Comparison of ENCODE assay signal across 10 cellular contexts in genomic region chr22:50548046-50548912, GRCh38. TPM values are rescaled to one million over a fixed set of nuclear protein-coding genes. Genes with fewer than 3 reads are reported as not detected.
DNase-seq lines count a peak whose midpoint lies in the region; ATAC-seq and TF ChIP-seq lines count a peak whose summit lies in the region.
"Had no signal": no experiment of that assay in that cellular context is flagged by ENCODE, and none has a peak within 500 bp of the region (broad histone marks: within the 10 kb centered on the region; RNA-seq: fewer than 3 reads in every experiment).

No MANE protein-coding gene starts in this region.

- peak overlapping the region; percentile 77 to 86 for H3K4me3 Mint-ChIP-seq in activated T-cell treated with anti-CD3 and anti-CD28 coated beads, Interleukin-2, amount 50 U/mL, for 72 hours

- H3K27ac ChIP-seq in tibial nerve: peak overlapping the region in 2 of 4 donors; percentile 11 to 71

- peaks cover 0 to 63% of the 10 kb centered on the region in 2 donors for H3K27me3 ChIP-seq in tibial nerve

- no peak for TF ChIP-seq POLR2A in tibial nerve (IDR thresholded peaks at IDR 0.05)

- no peaks in the 10 kb centered on the region for H3K36me3 ChIP-seq in tibial nerve

- TF ChIP-seq EP300 in tibial nerve (IDR thresholded peaks at IDR 0.05): no peak

- no peak for TF ChIP-seq CTCF in tibial nerve (IDR thresholded peaks at IDR 0.05)

- peak overlapping the region; percentile 51 for H3K27ac Mint-ChIP-seq in activated T-cell treated with anti-CD3 and anti-CD28 coated beads, Interleukin-2, amount 50 U/mL, for 72 hours

- peaks cover 0 to 34% (median 20%) of the 10 kb centered on the region in 4 donors for H3K4me1 ChIP-seq in tibial nerve

- H3K36me3 Mint-ChIP-seq in activated T-cell treated with anti-CD3 and anti-CD28 coated beads, Interleukin-2, amount 50 U/mL, for 72 hours (ENCODE audit: insufficient read depth in 2 of 2): peaks cover 0 to 7% of the 10 kb centered on the region in 2 donors

- H3K4me1 Mint-ChIP-seq in activated T-cell treated with anti-CD3 and anti-CD28 coated beads, Interleukin-2, amount 50 U/mL, for 72 hours (ENCODE audit: low read depth): peaks cover 36% of the 10 kb centered on the region

- ATAC-seq in activated T-cell treated with anti-CD3 and anti-CD28 coated beads, Interleukin-2, amount 50 U/mL, for 72 hours (replicated peaks in 1 of 2): peak; percentile 32 to 42
- peak; percentile 80 for ATAC-seq in left lobe of liver
- ATAC-seq in HG03135 (IDR thresholded peaks at IDR 0.05; ENCODE audit: unreplicated experiment): no peak
- no peak for ATAC-seq in GM21447 (IDR thresholded peaks at IDR 0.05; ENCODE audit: unreplicated experiment)
- no peak for ATAC-seq in GM21515 (IDR thresholded peaks at IDR 0.05; ENCODE audit: unreplicated experiment)
- ATAC-seq: A549 had no signal

- peak; percentile 45 for DNase-seq in SIG-M5 treated with dmso at 0.1 percent for 504 hours (lab: John Stamatoyannopoulos, UW; ENCODE audit: unreplicated experiment)
- no peak for DNase-seq in SIG-M5 (lab: John Stamatoyannopoulos, UW)
- DNase-seq in activated T-cell treated with anti-CD3 and anti-CD28 coated beads, Interleukin-2, amount 50 U/mL, for 72 hours: peak; percentile 70 to 76
- DNase-seq in left lobe of liver (ENCODE audit: low spot score): peak; percentile 73
- no peak for DNase-seq in tibial nerve (ENCODE audit: low spot score in 2 of 2)
- DNase-seq: MV-4-11 had no signal

- no peaks in the 10 kb centered on the region for H3K9me3 Mint-ChIP-seq in activated T-cell treated with anti-CD3 and anti-CD28 coated beads, Interleukin-2, amount 50 U/mL, for 72 hours

- no peaks in the 10 kb centered on the region for H3K9me3 ChIP-seq in tibial nerve
- H3K9me3 ChIP-seq: A549 had no signal

- peak overlapping the region in 3 of 4 donors; percentile 1 to 46 (median 40) for H3K4me3 ChIP-seq in tibial nerve
- H3K4me3 ChIP-seq: A549 had no signal

- H3K27me3 Mint-ChIP-seq in activated T-cell treated with anti-CD3 and anti-CD28 coated beads, Interleukin-2, amount 50 U/mL, for 72 hours (ENCODE audit: low read depth): no peaks in the 10 kb centered on the region

- WGBS in tibial nerve, 2 donors: 0 to 8% methylated on average over 10 to 18 of the region's 56 CpGs

RNA-seq across cellular contexts. Expression of gene KLHDC7B, which starts 2.6 kb away (rescaled TPM):
- 10 to 100 TPM; 45.5 to 49.1 TPM for total RNA-seq in activated T-cell treated with anti-CD3 and anti-CD28 coated beads, Interleukin-2, amount 50 U/mL, for 72 hours
- 0.05 TPM for total RNA-seq in left lobe of liver
- total RNA-seq in tibial nerve: under 1 TPM in 1 of 4 donors, not detected in 3; 0.90 TPM

RNA-seq across cellular contexts. Expression of gene SYCE3, which starts 14.4 kb away (rescaled TPM):
- total RNA-seq in activated T-cell treated with anti-CD3 and anti-CD28 coated beads, Interleukin-2, amount 50 U/mL, for 72 hours: 1 to 10 TPM; 1.7 TPM
- 0.45 TPM for total RNA-seq in left lobe of liver
- total RNA-seq in tibial nerve: not detected

RNA-seq across cellular contexts. Expression of gene TYMP, which starts 18.5 kb away (rescaled TPM):
- total RNA-seq in activated T-cell treated with anti-CD3 and anti-CD28 coated beads, Interleukin-2, amount 50 U/mL, for 72 hours: 100 to 1,000 TPM in 1 of 2 donors, 10 to 100 TPM in 1; 71.5 to 101 TPM
- total RNA-seq in left lobe of liver (80.0 TPM), tibial nerve (100 to 1,000 TPM in 1 of 4 donors, 10 to 100 TPM in 3; 33.1 to 239 (median 60.3) TPM)

RNA-seq across cellular contexts. Expression of gene SCO2, which starts 22.9 kb away (rescaled TPM):
- 1 to 10 TPM; 8.3 to 8.5 TPM for total RNA-seq in activated T-cell treated with anti-CD3 and anti-CD28 coated beads, Interleukin-2, amount 50 U/mL, for 72 hours
- total RNA-seq in left lobe of liver: not detected
- total RNA-seq in tibial nerve: 1 to 10 TPM in 3 of 4 donors, not detected in 1; 2.5 to 3.9 (median 3.3) TPM

RNA-seq across cellular contexts. Expression of gene CPT1B, which starts 29.9 kb away (rescaled TPM):
- total RNA-seq in activated T-cell treated with anti-CD3 and anti-CD28 coated beads, Interleukin-2, amount 50 U/mL, for 72 hours: 10 to 100 TPM; 85.3 to 88.0 TPM
- total RNA-seq in left lobe of liver: 24.7 TPM
- 10 to 100 TPM in 3 of 4 donors, 1 to 10 TPM in 1; 7.2 to 22.6 (median 15.1) TPM for total RNA-seq in tibial nerve

Comparison
In these comparisons a context has a peak if more than half of its experiments do, and no peak if none do; other contexts are left out.
1. DNase-seq: peak in SIG-M5 treated with dmso at 0.1 percent for 504 hours (single experiment), activated T-cell treated with anti-CD3 and anti-CD28 coated beads, Interleukin-2, amount 50 U/mL, for 72 hours (2 of 2) and left lobe of liver (single experiment); none in SIG-M5 (single experiment) and tibial nerve (0 of 2).
2. ATAC-seq: peak in activated T-cell treated with anti-CD3 and anti-CD28 coated beads, Interleukin-2, amount 50 U/mL, for 72 hours (2 of 2) and left lobe of liver (single experiment); none in HG03135 (single experiment), GM21447 (single experiment) and GM21515 (single experiment).
3. RNA of gene KLHDC7B, which starts 2.6 kb away (total RNA-seq): 45.5 to 49.1 TPM in activated T-cell treated with anti-CD3 and anti-CD28 coated beads, Interleukin-2, amount 50 U/mL, for 72 hours; 0.05 TPM in left lobe of liver (single experiment) and 0.90 TPM in tibial nerve; every median in the first group is over 10 times any median in the second.